Comparison of ENCODE assay signal across 8 cellular contexts in genomic region chr17:55641559-55642160, GRCh38.
DNase-seq lines count a peak whose midpoint lies in the region; ATAC-seq and TF ChIP-seq lines count a peak whose summit lies in the region.

No MANE protein-coding gene starts in this region.

- peak; percentile 61; the same call in 2 of the 3 replicates for ATAC-seq in GM23338

- H3K27me3 Mint-ChIP-seq in Calu3 (ENCODE audit: unreplicated experiment) (no peaks in the 10 kb centered on the region), GM23338 (ENCODE audit: insufficient read depth, low read depth, poor library complexity) (no peaks in the 10 kb centered on the region)
- peaks cover 19% of the 10 kb centered on the region for H3K27me3 Mint-ChIP-seq in activated CD4-positive, alpha-beta memory T cell treated with anti-CD3 and anti-CD28 coated beads, Interleukin-2, amount 10 ng/mL, durations not matched to agents 7 days and 5 days

- H3K4ac ChIP-seq in neuronal stem cell (ENCODE audit: low read length) = no peak overlapping the region

- no peak overlapping the region for H2AFZ ChIP-seq in GM23338
- no peak overlapping the region for H2AFZ ChIP-seq in neuronal stem cell (ENCODE audit: low read length)

- no peak overlapping the region for H3K4me2 ChIP-seq in GM23338
- H3K4me2 ChIP-seq in neuronal stem cell (ENCODE audit: insufficient read depth, low read length, poor library complexity, severe bottlenecking) = no peak overlapping the region

- H3K79me1 ChIP-seq in neuronal stem cell (ENCODE audit: low read depth, low read length) = no peaks in the 10 kb centered on the region

- H3K23ac ChIP-seq in neuronal stem cell (ENCODE audit: low read depth, low read length, poor library complexity) = no peak overlapping the region

- no peaks in the 10 kb centered on the region for H3K27me3 ChIP-seq in GM23338 (ENCODE audit: insufficient read depth)
- no peaks in the 10 kb centered on the region for H3K27me3 ChIP-seq in neuronal stem cell (ENCODE audit: control insufficient read depth in 3 of 3, insufficient read depth in 3 of 3, low read depth in 1 of 3, low read length in 3 of 3)

- H3K18ac ChIP-seq in neuronal stem cell (ENCODE audit: low read length) = no peak overlapping the region

- H3F3A ChIP-seq in GM23338 (replicated peaks; ENCODE audit: low read depth) = no peaks in the 10 kb centered on the region

- no TSS peak for BruUV-seq in Calu3 (replicated peaks; lab: Mats Ljungman, UMichigan)

- no peak overlapping the region for H4K8ac ChIP-seq in neuronal stem cell (ENCODE audit: low read depth, low read length)

- H3K4me1 Mint-ChIP-seq in Calu3 (ENCODE audit: low read depth, unreplicated experiment) (peaks cover 10% of the 10 kb centered on the region), GM23338 (peaks cover under 1% of the 10 kb centered on the region; the same call in 1 of the 3 replicates)
- H3K4me1 Mint-ChIP-seq in activated CD4-positive, alpha-beta memory T cell treated with anti-CD3 and anti-CD28 coated beads, Interleukin-2, amount 10 ng/mL, durations not matched to agents 7 days and 5 days = no peaks in the 10 kb centered on the region

- CTCF ChIA-PET in Calu3 (lab: Charles Lee) = interaction anchor here (0.9 to 1.3 kb wide), 2 partner anchors 40 to 115 kb away, joined by 4 to 6 read pairs; no protein-coding TSS in a partner anchor
- CTCF ChIA-PET in activated CD4-positive, alpha-beta memory T cell treated with anti-CD3 and anti-CD28 coated beads, Interleukin-2, amount 10 ng/mL, durations not matched to agents 7 days and 5 days (lab: Charles Lee) = interaction anchor here (0.5 to 2.0 kb wide), 6 partner anchors 10 to 118 kb away, joined by 4 to 14 read pairs (median 7); no protein-coding TSS in a partner anchor

- no peaks in the 10 kb centered on the region for H3K4me1 ChIP-seq in GM23338 (ENCODE audit: insufficient read depth)
- peaks cover 0 to 3% of the 10 kb centered on the region in 2 donors for H3K4me1 ChIP-seq in neuronal stem cell (ENCODE audit: control insufficient read depth in 2 of 2, insufficient read depth in 1 of 2, low read depth in 1 of 2, low read length in 2 of 2)

- H3K27ac ChIP-seq in GM23338 (ENCODE audit: low read depth) (no peak overlapping the region), neuronal stem cell (replicated peaks; ENCODE audit: low read length) (no peak overlapping the region)

- no CpG with 5 or more reads among the region's 4 CpGs for WGBS in neuronal stem cell (ENCODE audit: extremely low coverage in 2 of 2, insufficient read length in 2 of 2, insufficient replicate concordance in 1 of 2), 2 donors

- H3K4me3 Mint-ChIP-seq in Calu3 (ENCODE audit: low read depth, unreplicated experiment) (no peak overlapping the region), GM23338 (no peak overlapping the region)
- no peak overlapping the region for H3K4me3 Mint-ChIP-seq in activated CD4-positive, alpha-beta memory T cell treated with anti-CD3 and anti-CD28 coated beads, Interleukin-2, amount 10 ng/mL, durations not matched to agents 7 days and 5 days

- no peaks in the 10 kb centered on the region for H3K9me3 Mint-ChIP-seq in Calu3 (ENCODE audit: low read depth, unreplicated experiment)
- no peaks in the 10 kb centered on the region for H3K9me3 Mint-ChIP-seq in GM23338
- H3K9me3 Mint-ChIP-seq in activated CD4-positive, alpha-beta memory T cell treated with anti-CD3 and anti-CD28 coated beads, Interleukin-2, amount 10 ng/mL, durations not matched to agents 7 days and 5 days = no peaks in the 10 kb centered on the region

- peaks cover 20% of the 10 kb centered on the region; the same call in 1 of the 2 replicates for H3K9me2 ChIP-seq in GM23338 (ENCODE audit: insufficient read depth)

- intact Hi-C loops in Calu3 (cut with micrococcal nuclease; ENCODE audit: unreplicated experiment) = no loop called here
- intact Hi-C loops in head of caudate nucleus (cut with DNase I) = no loop called here

- H3K4me3 ChIP-seq in GM23338 (no peak overlapping the region), neuronal stem cell (ENCODE audit: low read length in 2 of 2) (no peak overlapping the region)

- H3K9me3 ChIP-seq in neuronal stem cell (replicated peaks in 1 of 2; ENCODE audit: control insufficient read depth in 2 of 2, insufficient read depth in 1 of 2, low read depth in 1 of 2, low read length in 2 of 2) = no peaks in the 10 kb centered on the region

- no peak overlapping the region for H4K91ac ChIP-seq in neuronal stem cell (ENCODE audit: low read depth, low read length, poor library complexity)

- no peaks in the 10 kb centered on the region for H3K79me2 ChIP-seq in GM23338 (replicated peaks; ENCODE audit: insufficient read depth)

- DNase-seq in Calu3 (peak; percentile 44), GM23338 (ENCODE audit: low spot score) (peak; percentile 76), NCI-H2227 (lab: John Stamatoyannopoulos, UW; ENCODE audit: unreplicated experiment) (peak; percentile 53), head of caudate nucleus (peak; percentile 30 to 86 (median 70)), putamen (ENCODE audit: low spot score) (peak; percentile 34), HPDE6-E6E7 (ENCODE audit: extremely low spot score) (no peak), neuronal stem cell (ENCODE audit: low spot score) (no peak)
- DNase-seq in activated CD4-positive, alpha-beta memory T cell treated with anti-CD3 and anti-CD28 coated beads, Interleukin-2, amount 10 ng/mL, durations not matched to agents 7 days and 5 days = peak; percentile 41

- no peak overlapping the region for H3K14ac ChIP-seq in neuronal stem cell (ENCODE audit: low read length)

- no peak overlapping the region for H2BK5ac ChIP-seq in neuronal stem cell (ENCODE audit: low read length)

- H3K36me3 Mint-ChIP-seq in Calu3 (ENCODE audit: insufficient read depth, unreplicated experiment) (no peaks in the 10 kb centered on the region), GM23338 (ENCODE audit: low read depth) (no peaks in the 10 kb centered on the region)
- H3K36me3 Mint-ChIP-seq in activated CD4-positive, alpha-beta memory T cell treated with anti-CD3 and anti-CD28 coated beads, Interleukin-2, amount 10 ng/mL, durations not matched to agents 7 days and 5 days (ENCODE audit: low read depth) = no peaks in the 10 kb centered on the region

- no peak for TF ChIP-seq CTCF in Calu3 (IDR thresholded peaks at IDR 0.05; ENCODE audit: unreplicated experiment)
- peak; percentile 49 to 64 for TF ChIP-seq CTCF in GM23338 (conservative IDR thresholded peaks at IDR 0.05; ENCODE audit: low read depth in 2 of 2)

- H3K27ac Mint-ChIP-seq in Calu3 (ENCODE audit: unreplicated experiment) (no peak overlapping the region), GM23338 (no peak overlapping the region)
- no peak overlapping the region for H3K27ac Mint-ChIP-seq in activated CD4-positive, alpha-beta memory T cell treated with anti-CD3 and anti-CD28 coated beads, Interleukin-2, amount 10 ng/mL, durations not matched to agents 7 days and 5 days

- no peak overlapping the region for H3K9ac ChIP-seq in neuronal stem cell (ENCODE audit: low read depth, low read length, poor library complexity)

- no peak overlapping the region for H2BK12ac ChIP-seq in neuronal stem cell (ENCODE audit: low read length)

- H4K20me1 ChIP-seq in GM23338 (replicated peaks; ENCODE audit: insufficient read depth) = no peaks in the 10 kb centered on the region

- POLR2A ChIA-PET in activated CD4-positive, alpha-beta memory T cell treated with anti-CD3 and anti-CD28 coated beads, Interleukin-2, amount 10 ng/mL, durations not matched to agents 7 days and 5 days (lab: Charles Lee) = interaction anchor here (1.1 kb wide), 1 partner anchor 115 kb away, joined by 3 read pairs; no protein-coding TSS in a partner anchor

- H2BK120ac ChIP-seq in neuronal stem cell (ENCODE audit: low read depth, low read length) = no peak overlapping the region

- H2BK15ac ChIP-seq in neuronal stem cell (ENCODE audit: low read length) = no peak overlapping the region

- H3K36me3 ChIP-seq in GM23338 (ENCODE audit: insufficient read depth) (no peaks in the 10 kb centered on the region), neuronal stem cell (replicated peaks in 1 of 2; ENCODE audit: control insufficient read depth in 2 of 2, insufficient read depth in 2 of 2, low read length in 2 of 2) (no peaks in the 10 kb centered on the region)

- no peak overlapping the region for H2AK5ac ChIP-seq in neuronal stem cell (ENCODE audit: low read depth, low read length)

TF ChIP-seq in GM23338, 12 proteins besides CTCF, POLR2A, EP300 and RAD21 (continues in another document):
- no peak for TF ChIP-seq REST (IDR thresholded peaks at IDR 0.05; ENCODE audit: unreplicated experiment)
- no peak for TF ChIP-seq ZNF331 (CRISPR knock-in tag; IDR thresholded peaks at IDR 0.05; ENCODE audit: low read depth)

Comparison
In these comparisons a context has a peak if more than half of its experiments do, and no peak if none do; other contexts are left out.
1. DNase-seq: peak in Calu3 (single experiment), GM23338 (single experiment), NCI-H2227 (single experiment), activated CD4-positive, alpha-beta memory T cell treated with anti-CD3 and anti-CD28 coated beads, Interleukin-2, amount 10 ng/mL, durations not matched to agents 7 days and 5 days (single experiment), head of caudate nucleus (42 of 42) and putamen (single experiment); none in HPDE6-E6E7 (single experiment) and neuronal stem cell (single experiment).